ENCODE assay signal across 25 cellular contexts in genomic region chr11:6747097-6747662, GRCh38. TPM values are rescaled to one million over a fixed set of nuclear protein-coding genes. Genes with fewer than 3 reads are reported as not detected.
DNase-seq lines count a peak whose midpoint lies in the region; ATAC-seq and TF ChIP-seq lines count a peak whose summit lies in the region.
"Had no signal": no experiment of that assay in that cellular context is flagged by ENCODE, and none has a peak within 500 bp of the region (broad histone marks: within the 10 kb centered on the region; RNA-seq: fewer than 3 reads in every experiment).

No MANE protein-coding gene starts in this region.

- H3K23ac ChIP-seq in mesendoderm (ENCODE audit: low read length), result no peak overlapping the region

- H2BK15ac ChIP-seq in mesendoderm (replicated peaks; ENCODE audit: low read depth), result no peak overlapping the region

- peak overlapping the region in 7 of 10 donors; percentile 70 to 92 (median 84) for H3K27ac ChIP-seq in heart right ventricle
- peak overlapping the region; percentile 75 to 83 (median 79) for H3K27ac ChIP-seq in Peyer's patch
- H3K27ac ChIP-seq in mesendoderm (ENCODE audit: low read depth, low read length), result no peak overlapping the region
- peak overlapping the region; percentile 73 for H3K27ac ChIP-seq in vagina
- no peak overlapping the region for H3K27ac ChIP-seq in mammary epithelial cell (ENCODE audit: insufficient read depth, low read depth, low read length)

- TF ChIP-seq POLR2A in Peyer's patch (IDR thresholded peaks at IDR 0.05) (no peak), vagina (IDR thresholded peaks at IDR 0.05) (no peak)

- no peak overlapping the region for H2AFZ ChIP-seq in mammary epithelial cell (ENCODE audit: low read depth, low read length)

- H3K36me3 ChIP-seq in heart right ventricle (no peaks in the 10 kb centered on the region), Peyer's patch (no peaks in the 10 kb centered on the region), mesendoderm (ENCODE audit: control insufficient read depth, insufficient read depth, low read length) (no peaks in the 10 kb centered on the region), vagina (no peaks in the 10 kb centered on the region), mammary epithelial cell (ENCODE audit: insufficient read depth, low read length) (no peaks in the 10 kb centered on the region)
- H3K36me3 ChIP-seq: esophagus muscularis mucosa had no signal

- DNase-seq in heart right ventricle (no peak), left cardiac atrium (no peak), Peyer's patch (no peak), mesendoderm (no peak), vagina (ENCODE audit: extremely low spot score in 2 of 2) (no peak), COR-L47 (lab: John Stamatoyannopoulos, UW) (no peak), NCI-H524 (lab: John Stamatoyannopoulos, UW) (no peak), mammary epithelial cell (no peak)
- DNase-seq: activated CD4-positive, CD25-positive, alpha-beta regulatory T cell; activated T-cell treated with anti-CD3 and anti-CD28 coated beads, Interleukin-2, amount 50 U/mL, for 48 hours; cerebellar nuclear complex; effector CD4-positive, alpha-beta T cell; left colon; mucosa of descending colon; NCI-H1105; NCI-H2081 treated with DMSO at 0.1 percent for 48 hours; NCI-H446 treated with DMSO at 0.1 percent for 48 hours; stimulated activated CD8-positive, alpha-beta memory T cell treated with anti-CD3 and anti-CD28 coated beads, Interleukin-4, amount 100 ng/mL, for 48 hours had no signal

- H3K4me2 ChIP-seq in mesendoderm (ENCODE audit: low read length) (no peak overlapping the region), mammary epithelial cell (ENCODE audit: insufficient read depth, low read depth, low read length) (no peak overlapping the region)

- H3K79me1 ChIP-seq in mesendoderm (ENCODE audit: low read length), result no peaks in the 10 kb centered on the region

- ATAC-seq in heart right ventricle (no peak), left cardiac atrium (no peak)
- ATAC-seq: left colon, SK-N-SH treated with all-trans-retinoic acid at 6 μM for 48 hours had no signal

- in situ Hi-C loops in mammary epithelial cell (cut with MboI; ENCODE audit: low sequenced_read_pairs in 2 of 2), result no loop called here

- no peak for TF ChIP-seq CTCF in heart right ventricle (IDR thresholded peaks at IDR 0.05)
- no peak for TF ChIP-seq CTCF in Peyer's patch (IDR thresholded peaks at IDR 0.05)
- no peak for TF ChIP-seq CTCF in vagina (IDR thresholded peaks at IDR 0.05)
- TF ChIP-seq CTCF in mammary epithelial cell (conservative IDR thresholded peaks at IDR 0.05 in 1 of 2, IDR thresholded peaks at IDR 0.05 in 1 of 2; ENCODE audit: extremely low read depth in 1 of 2, insufficient read depth in 1 of 2, low read depth in 1 of 2, low read length in 2 of 2), result no peak

- peak overlapping the region in 1 of 10 donors; percentile 56 for H3K4me3 ChIP-seq in heart right ventricle
- H3K4me3 ChIP-seq in Peyer's patch, result no peak overlapping the region
- no peak overlapping the region for H3K4me3 ChIP-seq in mesendoderm (ENCODE audit: low read length)
- no peak overlapping the region for H3K4me3 ChIP-seq in vagina
- no peak overlapping the region for H3K4me3 ChIP-seq in mammary epithelial cell (replicated peaks in 1 of 3; ENCODE audit: insufficient read depth in 1 of 3, low read depth in 2 of 3, low read length in 3 of 3)
- H3K4me3 ChIP-seq: mucosa of descending colon had no signal

- no peak overlapping the region for H2AK5ac ChIP-seq in mesendoderm (ENCODE audit: low read length)

- no peak overlapping the region for H3K18ac ChIP-seq in mesendoderm (ENCODE audit: low read length)

- CTCF ChIA-PET in mammary epithelial cell (lab: Charles Lee; ENCODE audit: low non-redundant PET), result no interaction called here

- WGBS in heart right ventricle, 2 donors, result 67 to 76% methylated on average over 3 of the region's 3 CpGs
- WGBS in mesendoderm (ENCODE audit: extremely low coverage, insufficient coverage, low lambda C conversion rate), result no CpG with 5 or more reads among the region's 3 CpGs
- whole genome bisulfite sequencing in mammary epithelial cell (ENCODE audit: low coverage, missing lambda C conversion rate), result 74% methylated on average over 3 of the region's 3 CpGs

- H4K8ac ChIP-seq in mesendoderm (ENCODE audit: low read depth, low read length), result no peak overlapping the region

- intact Hi-C loops in heart right ventricle (cut with DNase I), result no loop called here
- intact Hi-C loops in left cardiac atrium (cut with DNase I), result no loop called here
- intact Hi-C loops in vagina (cut with DNase I), result no loop called here
- intact Hi-C loops in mammary epithelial cell (cut with micrococcal nuclease), result no loop called here

- H4K20me1 ChIP-seq in mammary epithelial cell (ENCODE audit: insufficient read depth, low read length), result no peaks in the 10 kb centered on the region

- no peak overlapping the region for H3K56ac ChIP-seq in mesendoderm (ENCODE audit: low read length)

- peaks cover 0 to 46% (median 10%) of the 10 kb centered on the region in 9 donors for H3K4me1 ChIP-seq in heart right ventricle
- H3K4me1 ChIP-seq in Peyer's patch, result peaks cover 0 to 7% (median 2%) of the 10 kb centered on the region in 4 donors
- no peaks in the 10 kb centered on the region for H3K4me1 ChIP-seq in mesendoderm (ENCODE audit: control insufficient read depth, low read depth, low read length)
- no peaks in the 10 kb centered on the region for H3K4me1 ChIP-seq in vagina
- no peaks in the 10 kb centered on the region for H3K4me1 ChIP-seq in mammary epithelial cell (ENCODE audit: insufficient read depth, low read length)
- H3K4me1 ChIP-seq: esophagus muscularis mucosa had no signal

- no peak overlapping the region for H4K5ac ChIP-seq in mesendoderm (ENCODE audit: low read length)

- dilution Hi-C loops in mammary epithelial cell (cut with HindIII; ENCODE audit: low sequenced_read_pairs), result no loop called here

- no TSS peak for BruUV-seq in mammary epithelial cell (replicated peaks; lab: Mats Ljungman, UMichigan)

- peak overlapping the region; percentile 28 for H2BK120ac ChIP-seq in mesendoderm (ENCODE audit: low read depth, low read length)

- H3K79me2 ChIP-seq in mesendoderm (ENCODE audit: control insufficient read depth, insufficient read depth, low read length) (no peaks in the 10 kb centered on the region), mammary epithelial cell (ENCODE audit: insufficient read depth, low read length) (no peaks in the 10 kb centered on the region)

- H3K27me3 ChIP-seq in heart right ventricle (no peaks in the 10 kb centered on the region), Peyer's patch (no peaks in the 10 kb centered on the region), mesendoderm (ENCODE audit: insufficient read depth, low read length, poor library complexity) (no peaks in the 10 kb centered on the region), vagina (no peaks in the 10 kb centered on the region), mammary epithelial cell (ENCODE audit: insufficient read depth, low read length) (no peaks in the 10 kb centered on the region)
- H3K27me3 ChIP-seq: esophagus muscularis mucosa had no signal

- H3K9me3 ChIP-seq in heart right ventricle, result no peaks in the 10 kb centered on the region
- H3K9me3 ChIP-seq in Peyer's patch, result no peaks in the 10 kb centered on the region
- no peaks in the 10 kb centered on the region for H3K9me3 ChIP-seq in vagina
- H3K9me3 ChIP-seq in mammary epithelial cell (replicated peaks; ENCODE audit: insufficient read depth, low read length), result no peaks in the 10 kb centered on the region
- H3K9me3 ChIP-seq: esophagus muscularis mucosa, mucosa of descending colon had no signal

- no peak overlapping the region for H3K4ac ChIP-seq in mesendoderm (ENCODE audit: low read depth, low read length)

- H3K9ac ChIP-seq in mesendoderm (ENCODE audit: low read length), result no peak overlapping the region
- no peak overlapping the region for H3K9ac ChIP-seq in mammary epithelial cell (ENCODE audit: insufficient read depth, low read length)

- no peak overlapping the region for H2BK5ac ChIP-seq in mesendoderm (ENCODE audit: low read length)

RNA-seq across cellular contexts. Expression of gene OR2AG2, which starts 24.6 kb away (rescaled TPM):
- total RNA-seq in heart right ventricle (not detected), left cardiac atrium (under 1 TPM; 0.08 to 0.15 TPM), Peyer's patch (1 to 10 TPM in 1 of 4 donors, under 1 TPM in 2, not detected in 1; 0.18 to 1.2 (median 0.85) TPM), vagina (not detected), mammary epithelial cell (1 to 10 TPM in 1 of 2 donors, under 1 TPM in 1; 0.80 to 1.0 TPM)
- polyA plus RNA-seq in heart right ventricle (not detected), mammary epithelial cell (0.31 TPM)
- 0.28 TPM for polyA plus RNA-seq in mesendoderm (2013, experiment 1 of 2)
- 0.49 TPM for polyA plus RNA-seq in mesendoderm (2013, experiment 2 of 2)
- polyA minus RNA-seq in mammary epithelial cell, result not detected
- total RNA-seq: A673, esophagus muscularis mucosa had no signal

RNA-seq across cellular contexts. Expression of gene OR2AG1, which starts 35.6 kb away (rescaled TPM):
- total RNA-seq in heart right ventricle, result not detected
- not detected for polyA plus RNA-seq in heart right ventricle
- not detected for total RNA-seq in left cardiac atrium
- total RNA-seq in Peyer's patch, result not detected
- polyA plus RNA-seq in mesendoderm (2013, experiment 1 of 2), result not detected
- not detected for polyA plus RNA-seq in mesendoderm (2013, experiment 2 of 2)
- total RNA-seq in vagina, result not detected
- not detected for total RNA-seq in mammary epithelial cell
- polyA plus RNA-seq in mammary epithelial cell, result not detected
- polyA minus RNA-seq in mammary epithelial cell, result not detected
- total RNA-seq: A673, astrocyte, esophagus muscularis mucosa, glomerular endothelial cell, H4, left colon, mucosa of descending colon, pulmonary artery endothelial cell had no signal

RNA-seq across cellular contexts. Expression of gene OR6A2, which starts 52.3 kb away (rescaled TPM):
- total RNA-seq in heart right ventricle (not detected), left cardiac atrium (under 1 TPM in 1 of 2 donors, not detected in 1; 0.08 TPM), Peyer's patch (under 1 TPM in 2 of 4 donors, not detected in 2; 0.40 to 0.70 TPM), vagina (not detected), mammary epithelial cell (under 1 TPM; 0.68 to 0.83 TPM)
- polyA plus RNA-seq in heart right ventricle (not detected), mammary epithelial cell (not detected)
- not detected for polyA plus RNA-seq in mesendoderm (2013, experiment 1 of 2)
- not detected for polyA plus RNA-seq in mesendoderm (2013, experiment 2 of 2)
- not detected for polyA minus RNA-seq in mammary epithelial cell
- total RNA-seq: A673 had no signal

Comparison
In these comparisons a context has a peak if more than half of its experiments do, and no peak if none do; other contexts are left out.
1. H3K27ac ChIP-seq: peak in heart right ventricle (7 of 10), Peyer's patch (4 of 4) and vagina (single experiment); none in mesendoderm (single experiment) and mammary epithelial cell (single experiment).